ENCODE assay signal across 19 cellular contexts in the genomic region with DNA sequence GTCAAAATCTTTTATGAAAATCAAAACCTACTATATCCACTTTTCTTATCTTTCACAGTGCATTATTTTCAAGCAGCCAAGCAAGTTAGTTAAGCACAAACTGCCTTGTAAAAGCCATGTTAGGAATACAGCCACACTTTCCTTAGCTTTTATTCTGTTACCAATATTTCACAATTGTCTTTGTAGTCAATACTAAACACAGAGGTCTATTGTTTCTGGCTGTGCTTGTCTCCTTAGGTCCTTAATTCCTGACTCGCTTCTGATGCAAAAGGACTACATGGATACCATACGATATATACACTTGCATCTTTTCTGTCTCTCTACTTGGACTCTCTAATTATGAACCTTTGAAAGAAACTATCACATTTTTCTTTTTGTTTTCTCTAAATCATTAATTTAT.
"Had no signal": no experiment of that assay in that cellular context is flagged by ENCODE, and none has a peak within 500 bp of the region (broad histone marks: within the 10 kb centered on the region; RNA-seq: fewer than 3 reads in every experiment).

No MANE protein-coding gene starts in this region.

- H3K36me3 Mint-ChIP-seq: naive thymus-derived CD8-positive, alpha-beta T cell; stimulated activated effector memory CD8-positive, alpha-beta T cell treated with anti-CD3 and anti-CD28 coated beads, Interleukin-12 subunit alpha, Interleukin-12 subunit beta, amount 100 ng/mL, for 72 hours had no signal

- H3K4me1 ChIP-seq: esophagus squamous epithelium, heart left ventricle had no signal

- H3K36me3 ChIP-seq: esophagus squamous epithelium, heart left ventricle, thoracic aorta, transverse colon had no signal

- H3K4me3 ChIP-seq: esophagus squamous epithelium, heart left ventricle, lung, mucosa of descending colon, smooth muscle cell, thoracic aorta, transverse colon had no signal

- H3K4me3 Mint-ChIP-seq: dendritic cell treated with granulocyte-macrophage colony-stimulating factor and Interleukin-4, amounts not matched to agents 40 ng/mL and 50 ng/mL, for 4 days; effector memory CD8-positive, alpha-beta T cell; naive thymus-derived CD8-positive, alpha-beta T cell; stimulated activated effector memory CD8-positive, alpha-beta T cell treated with anti-CD3 and anti-CD28 coated beads, Interleukin-12 subunit alpha, Interleukin-12 subunit beta, amount 100 ng/mL, for 72 hours; stimulated activated naive CD8-positive, alpha-beta T cell treated with anti-CD3 and anti-CD28 coated beads, Interleukin-15, amount 100 ng/mL, for 72 hours had no signal

- H3K4me1 Mint-ChIP-seq: naive thymus-derived CD8-positive, alpha-beta T cell; stimulated activated effector memory CD8-positive, alpha-beta T cell treated with anti-CD3 and anti-CD28 coated beads, Interleukin-12 subunit alpha, Interleukin-12 subunit beta, amount 100 ng/mL, for 72 hours; stimulated activated naive CD8-positive, alpha-beta T cell treated with anti-CD3 and anti-CD28 coated beads, Interleukin-15, amount 100 ng/mL, for 72 hours had no signal

- H3K27me3 ChIP-seq: esophagus squamous epithelium, heart left ventricle, transverse colon had no signal

- H3K27ac ChIP-seq: esophagus squamous epithelium, heart left ventricle, thoracic aorta, transverse colon had no signal

- H3K27ac Mint-ChIP-seq: dendritic cell treated with granulocyte-macrophage colony-stimulating factor and Interleukin-4, amounts not matched to agents 40 ng/mL and 50 ng/mL, for 4 days; effector memory CD8-positive, alpha-beta T cell; naive thymus-derived CD8-positive, alpha-beta T cell; stimulated activated effector memory CD8-positive, alpha-beta T cell treated with anti-CD3 and anti-CD28 coated beads, Interleukin-12 subunit alpha, Interleukin-12 subunit beta, amount 100 ng/mL, for 72 hours; stimulated activated naive CD8-positive, alpha-beta T cell treated with anti-CD3 and anti-CD28 coated beads, Interleukin-15, amount 100 ng/mL, for 72 hours had no signal

- H3K27me3 Mint-ChIP-seq: dendritic cell treated with granulocyte-macrophage colony-stimulating factor and Interleukin-4, amounts not matched to agents 40 ng/mL and 50 ng/mL, for 4 days; effector memory CD8-positive, alpha-beta T cell; naive thymus-derived CD8-positive, alpha-beta T cell; stimulated activated naive CD8-positive, alpha-beta T cell treated with anti-CD3 and anti-CD28 coated beads, Interleukin-15, amount 100 ng/mL, for 72 hours had no signal

- DNase-seq: cerebellar nuclear complex; effector memory CD8-positive, alpha-beta T cell; esophagus squamous epithelium; foreskin fibroblast; heart left ventricle; left colon; left ventricle myocardium superior; mucosa of descending colon; naive thymus-derived CD8-positive, alpha-beta T cell; right cardiac atrium; stimulated activated CD4-positive, alpha-beta T cell treated with anti-CD3 and anti-CD28 coated beads, Interleukin-4, amount 100 ng/mL, for 1 hour; stimulated activated CD8-positive, alpha-beta memory T cell treated with anti-CD3 and anti-CD28 coated beads, Interleukin-4, amount 100 ng/mL, for 48 hours; stimulated activated naive CD8-positive, alpha-beta T cell treated with anti-CD3 and anti-CD28 coated beads, Interleukin-15, amount 100 ng/mL, for 72 hours; transverse colon had no signal

- ATAC-seq: effector memory CD8-positive, alpha-beta T cell; heart left ventricle; left colon; left ventricle myocardium superior; mucosa of descending colon; naive thymus-derived CD8-positive, alpha-beta T cell; right cardiac atrium; stimulated activated effector memory CD8-positive, alpha-beta T cell treated with anti-CD3 and anti-CD28 coated beads, Interleukin-12 subunit alpha, Interleukin-12 subunit beta, amount 100 ng/mL, for 72 hours; stimulated activated naive CD8-positive, alpha-beta T cell treated with anti-CD3 and anti-CD28 coated beads, Interleukin-15, amount 100 ng/mL, for 72 hours had no signal

- H3K9me3 Mint-ChIP-seq: dendritic cell treated with granulocyte-macrophage colony-stimulating factor and Interleukin-4, amounts not matched to agents 40 ng/mL and 50 ng/mL, for 4 days; stimulated activated naive CD8-positive, alpha-beta T cell treated with anti-CD3 and anti-CD28 coated beads, Interleukin-15, amount 100 ng/mL, for 72 hours had no signal

- H3K9me3 ChIP-seq: esophagus squamous epithelium, heart left ventricle, mucosa of descending colon, thoracic aorta, transverse colon had no signal

- H3K4me2 ChIP-seq: smooth muscle cell had no signal
